In the genomic region with DNA sequence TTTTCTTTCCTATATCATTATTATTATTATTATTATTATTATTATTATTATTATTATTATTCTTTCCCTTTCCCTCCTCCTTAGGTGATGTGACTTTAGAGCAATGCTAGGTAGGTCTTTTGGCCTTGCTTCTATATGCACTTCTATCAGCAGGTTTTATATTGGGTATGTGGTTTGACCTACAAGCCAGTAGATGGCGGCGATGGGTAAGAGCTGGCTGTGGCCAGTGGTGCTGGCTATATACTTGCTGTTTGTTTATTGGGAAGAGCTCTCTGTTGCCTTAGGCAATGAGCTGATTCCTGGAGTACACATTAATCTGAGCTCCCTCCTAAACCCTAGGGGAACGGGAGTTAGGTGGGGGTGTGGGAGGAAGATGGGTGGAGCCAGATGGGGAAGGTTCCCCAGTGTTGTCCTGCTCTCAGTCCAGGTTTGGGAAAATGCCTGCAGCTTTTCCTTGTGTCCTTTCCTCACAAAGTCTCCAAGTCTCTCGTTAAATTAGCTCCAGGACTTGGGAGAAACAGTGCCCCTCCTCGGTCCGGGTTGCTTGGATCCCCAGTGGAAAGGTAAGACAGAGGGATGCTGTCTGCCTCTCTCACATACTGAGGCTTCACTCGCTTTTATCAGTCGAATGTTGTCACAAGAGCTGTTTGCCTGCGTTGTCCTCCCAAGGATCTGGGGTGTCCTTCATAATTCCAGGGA, we compare ENCODE assay signal across 8 cellular contexts.
DNase-seq lines count a peak whose midpoint lies in the region; ATAC-seq, FAIRE-seq and TF ChIP-seq lines count a peak whose summit lies in the region.
"Not testable (repeated sequence)": the region's sequence is repeated elsewhere in the genome, so short reads cannot be mapped to it uniquely, and the experiment has no call there.

No MANE protein-coding gene starts in this region.

- TF ChIP-seq POLR2A in GM12892 (IDR thresholded peaks at IDR 0.05; ENCODE audit: low read depth, low read length); gastroesophageal sphincter (IDR thresholded peaks at IDR 0.05): not testable (repeated sequence)

- intact Hi-C loops in Panc1 (cut with micrococcal nuclease; ENCODE audit: unreplicated experiment): not testable (repeated sequence)

- peak; percentile 89 for FAIRE-seq in GM12892 (lab: Jason Lieb, UNC)
- FAIRE-seq in urothelium cell line (lab: Jason Lieb, UNC): peak; percentile 65

- not testable (repeated sequence) for H3K9me3 ChIP-seq in Loucy (ENCODE audit: insufficient read depth, low read depth, low read length); Panc1 (ENCODE audit: control insufficient read depth, insufficient read depth, low read depth, low read length); gastroesophageal sphincter; neural progenitor cell (ENCODE audit: low read depth)

- not testable (repeated sequence) for H3K4me3 Mint-ChIP-seq in activated naive CD8-positive, alpha-beta T cell treated with anti-CD3 and anti-CD28 coated beads, Interleukin-2, amount 50 U/mL, for 24 hours
- peak overlapping the region; percentile 25 for H3K4me3 Mint-ChIP-seq in neural progenitor cell

- not testable (repeated sequence) for H2AFZ ChIP-seq in Loucy (ENCODE audit: low read length)
- H2AFZ ChIP-seq in neural progenitor cell (replicated peaks): peak overlapping the region; percentile 64

- in situ Hi-C loops in Panc1 (cut with HindIII; ENCODE audit: low pct_unique_long_range_greater_than_20kb, low sequenced_read_pairs): not testable (repeated sequence)

- H3K9ac ChIP-seq in Loucy (ENCODE audit: low read depth, low read length, poor library complexity, severe bottlenecking); neural progenitor cell: not testable (repeated sequence)

- not testable (repeated sequence) for H3K27me3 ChIP-seq in Loucy (ENCODE audit: insufficient read depth, low read length, poor library complexity, severe bottlenecking); Panc1 (ENCODE audit: control insufficient read depth, insufficient read depth, low read length); gastroesophageal sphincter; neural progenitor cell

- not testable (repeated sequence) for H3K27me3 Mint-ChIP-seq in activated naive CD8-positive, alpha-beta T cell treated with anti-CD3 and anti-CD28 coated beads, Interleukin-2, amount 50 U/mL, for 24 hours; neural progenitor cell (ENCODE audit: insufficient read depth, low read depth)

- H3K9me2 ChIP-seq in Loucy (replicated peaks; ENCODE audit: low read depth, low read length): not testable (repeated sequence)

- WGBS in gastroesophageal sphincter (ENCODE audit: low coverage in 1 of 2), 2 donors: no CpG with 5 or more reads among the region's 9 CpGs

- not testable (repeated sequence) for H3K27ac Mint-ChIP-seq in activated naive CD8-positive, alpha-beta T cell treated with anti-CD3 and anti-CD28 coated beads, Interleukin-2, amount 50 U/mL, for 24 hours; neural progenitor cell

- TF ChIP-seq CTCF in HFF-Myc (IDR thresholded peaks at IDR 0.05; ENCODE audit: low read depth, low read length, missing control alignments) (peak; percentile 27), Loucy (conservative IDR thresholded peaks at IDR 0.05; ENCODE audit: low read length) (peak; percentile 35), gastroesophageal sphincter (IDR thresholded peaks at IDR 0.05) (peak; percentile 21 to 49 (median 43)), neural progenitor cell (IDR thresholded peaks at IDR 0.05) (peak; percentile 60)
- TF ChIP-seq CTCF in Panc1 (IDR thresholded peaks at IDR 0.05): not testable (repeated sequence)

- TF ChIP-seq EP300 in gastroesophageal sphincter (IDR thresholded peaks at IDR 0.05): not testable (repeated sequence)

- H4K20me1 ChIP-seq in Loucy (ENCODE audit: insufficient read depth, low read length, poor library complexity, severe bottlenecking); neural progenitor cell (ENCODE audit: low read depth): not testable (repeated sequence)

- H3K36me3 Mint-ChIP-seq in activated naive CD8-positive, alpha-beta T cell treated with anti-CD3 and anti-CD28 coated beads, Interleukin-2, amount 50 U/mL, for 24 hours (ENCODE audit: low read depth); neural progenitor cell: not testable (repeated sequence)

- not testable (repeated sequence) for H3K4me1 ChIP-seq in Loucy (ENCODE audit: insufficient read depth, low read length, poor library complexity, severe bottlenecking); Panc1 (ENCODE audit: control insufficient read depth, insufficient read depth, low read length); gastroesophageal sphincter; neural progenitor cell

- not testable (repeated sequence) for H3K9me3 Mint-ChIP-seq in activated naive CD8-positive, alpha-beta T cell treated with anti-CD3 and anti-CD28 coated beads, Interleukin-2, amount 50 U/mL, for 24 hours; neural progenitor cell

- not testable (repeated sequence) for BruUV-seq in Panc1 (replicated peaks; lab: Mats Ljungman, UMichigan)

- H3K79me2 ChIP-seq in Loucy (ENCODE audit: insufficient read depth, low read length); neural progenitor cell (ENCODE audit: low read depth): not testable (repeated sequence)

- CTCF ChIA-PET in Panc1 (lab: Charles Lee): not testable (repeated sequence)

- peak; percentile 91 for ATAC-seq in Panc1
- ATAC-seq in activated naive CD8-positive, alpha-beta T cell treated with anti-CD3 and anti-CD28 coated beads, Interleukin-2, amount 50 U/mL, for 24 hours: peak; percentile 49
- ATAC-seq in gastroesophageal sphincter: peak; percentile 96

- H3K4me2 ChIP-seq in Loucy (ENCODE audit: low read depth, low read length, poor library complexity, severe bottlenecking): not testable (repeated sequence)
- peak overlapping the region; percentile 61 for H3K4me2 ChIP-seq in neural progenitor cell

- not testable (repeated sequence) for H3K4me3 ChIP-seq in HFF-Myc (replicated peaks; ENCODE audit: low read depth, low read length); Loucy (ENCODE audit: low read length, poor library complexity, severe bottlenecking)
- 0 out of 4 replicates have a peak overlapping the region, but pooled peaks of 1 of the 2 experiments have one; percentile 14 for H3K4me3 ChIP-seq in Panc1 (ENCODE audit: low read depth in 2 of 2, low read length in 2 of 2)
- H3K4me3 ChIP-seq in gastroesophageal sphincter: peak overlapping the region; percentile 17 to 24
- H3K4me3 ChIP-seq in neural progenitor cell: peak overlapping the region; percentile 39

- H3K27ac ChIP-seq in Panc1 (ENCODE audit: low read length); neural progenitor cell: not testable (repeated sequence)
- H3K27ac ChIP-seq in gastroesophageal sphincter: peak overlapping the region in 1 of 4 donors; percentile 49

- DNase-seq in GM12892 (ENCODE audit: insufficient read length); urothelium cell line (ENCODE audit: low spot score): not testable (repeated sequence)
- DNase-seq in HFF-Myc (ENCODE audit: extremely low read depth, low read depth): peak; percentile 27
- peak; percentile 0 for DNase-seq in Panc1 (ENCODE audit: low read depth, low spot score)
- DNase-seq in activated naive CD8-positive, alpha-beta T cell treated with anti-CD3 and anti-CD28 coated beads, Interleukin-2, amount 50 U/mL, for 24 hours: peak; percentile 2
- peak; percentile 79 for DNase-seq in neural progenitor cell (ENCODE audit: low spot score)

- POLR2A ChIA-PET in Panc1 (lab: Charles Lee): not testable (repeated sequence)

- not testable (repeated sequence) for H3F3A ChIP-seq in Loucy (ENCODE audit: low read depth); neural progenitor cell (ENCODE audit: low read depth)

- H3K4me1 Mint-ChIP-seq in activated naive CD8-positive, alpha-beta T cell treated with anti-CD3 and anti-CD28 coated beads, Interleukin-2, amount 50 U/mL, for 24 hours; neural progenitor cell: not testable (repeated sequence)

- not testable (repeated sequence) for H3K36me3 ChIP-seq in Loucy (ENCODE audit: insufficient read depth, low read length); Panc1 (ENCODE audit: control insufficient read depth, insufficient read depth, low read length); gastroesophageal sphincter; neural progenitor cell
